14 cellular contexts compared by ENCODE assay signal in the genomic region with DNA sequence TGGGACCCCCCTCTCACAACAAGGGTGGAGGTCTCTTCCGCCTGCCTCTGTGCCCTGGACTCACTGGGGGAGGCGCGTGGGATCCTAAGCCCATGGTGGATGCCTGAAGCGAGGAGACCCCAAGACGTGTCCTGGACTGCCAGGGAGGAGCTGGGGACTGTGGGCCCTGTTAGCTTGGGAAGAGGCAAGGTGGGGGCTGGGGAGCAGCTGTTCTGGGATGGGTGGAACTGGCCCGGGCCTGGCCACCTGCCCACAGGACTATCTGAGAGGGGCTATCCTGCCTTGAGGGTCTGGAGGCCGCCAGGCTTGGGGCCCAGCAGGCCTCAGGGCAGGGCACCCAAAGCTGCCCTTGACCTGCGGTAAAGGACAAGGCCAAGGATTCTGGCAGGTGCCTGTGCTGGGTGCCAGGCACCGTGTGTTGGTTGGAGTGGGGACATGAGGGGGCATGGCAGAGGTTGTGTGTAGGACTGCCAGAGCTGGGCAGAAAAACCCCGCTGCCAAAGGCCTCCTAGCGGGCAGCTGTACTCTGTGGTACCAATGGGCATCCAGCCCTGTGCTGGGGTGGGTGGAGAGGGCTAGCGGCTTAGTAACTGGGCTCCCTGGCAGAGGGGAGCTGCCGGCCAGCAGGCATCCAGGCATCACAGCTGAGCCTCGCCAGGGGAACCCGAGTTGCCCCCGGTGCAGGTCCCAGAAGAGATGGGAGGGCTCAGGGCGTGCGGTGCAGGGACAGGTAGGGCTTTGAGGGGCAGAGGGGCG. TPM values are rescaled to one million over a fixed set of nuclear protein-coding genes. Genes with fewer than 3 reads are reported as not detected.
A peak's percentile ranks its signal among the peaks of the same experiment; 100 is the strongest.
DNase-seq lines count a peak whose midpoint lies in the region; ATAC-seq and TF ChIP-seq lines count a peak whose summit lies in the region.
"Had no signal": no experiment of that assay in that cellular context is flagged by ENCODE, and none has a peak within 500 bp of the region (broad histone marks: within the 10 kb centered on the region; RNA-seq: fewer than 3 reads in every experiment).

No MANE protein-coding gene starts in this region.

- H3K9me3 ChIP-seq in left lung (no peaks in the 10 kb centered on the region), thoracic aorta (no peaks in the 10 kb centered on the region), HAP-1 (no peaks in the 10 kb centered on the region)

- H3K27me3 ChIP-seq in left lung (no peaks in the 10 kb centered on the region), thoracic aorta (replicated peaks; ENCODE audit: insufficient read depth) (no peaks in the 10 kb centered on the region), HAP-1 (ENCODE audit: low read depth) (no peaks in the 10 kb centered on the region)
- H3K27me3 ChIP-seq: hepatocyte, neural progenitor cell had no signal

- no peaks in the 10 kb centered on the region for H3K36me3 ChIP-seq in left lung
- no peaks in the 10 kb centered on the region for H3K36me3 ChIP-seq in thoracic aorta
- H3K36me3 ChIP-seq in HAP-1 (replicated peaks): no peaks in the 10 kb centered on the region
- H3K36me3 ChIP-seq: neural progenitor cell had no signal

- H3K27ac ChIP-seq in left lung (peak overlapping the region; percentile 26 to 97), thoracic aorta (peak overlapping the region in 1 of 2 donors; percentile 1)
- H3K27ac ChIP-seq: hepatocyte, neural progenitor cell had no signal

- peaks cover 73% of the 10 kb centered on the region for H3K4me1 Mint-ChIP-seq in activated naive CD4-positive, alpha-beta T cell treated with anti-CD3 and anti-CD28 coated beads for 36 hours (ENCODE audit: low read depth)
- peaks cover 69% of the 10 kb centered on the region for H3K4me1 Mint-ChIP-seq in activated CD4-positive, alpha-beta memory T cell treated with anti-CD3 and anti-CD28 coated beads for 36 hours (ENCODE audit: low read depth)
- H3K4me1 Mint-ChIP-seq: neural progenitor cell had no signal

- no peaks in the 10 kb centered on the region for H3K9me3 Mint-ChIP-seq in activated naive CD4-positive, alpha-beta T cell treated with anti-CD3 and anti-CD28 coated beads for 36 hours
- H3K9me3 Mint-ChIP-seq in activated CD4-positive, alpha-beta memory T cell treated with anti-CD3 and anti-CD28 coated beads for 36 hours: no peaks in the 10 kb centered on the region
- H3K9me3 Mint-ChIP-seq: neural progenitor cell had no signal

- CTCF ChIA-PET in activated naive CD4-positive, alpha-beta T cell treated with anti-CD3 and anti-CD28 coated beads for 36 hours (lab: Charles Lee): interaction anchor here (0.7 to 6.6 kb wide), 10 partner anchors 16 to 299 kb away, joined by 3 to 42 read pairs (median 5); no protein-coding TSS in a partner anchor
- CTCF ChIA-PET in activated CD4-positive, alpha-beta memory T cell treated with anti-CD3 and anti-CD28 coated beads for 36 hours (lab: Charles Lee): interaction anchor here (0.9 to 6.1 kb wide), 10 partner anchors 17 to 298 kb away, joined by 3 to 32 read pairs (median 8); a partner anchor contains a TSS

- no peaks in the 10 kb centered on the region for H3K36me3 Mint-ChIP-seq in activated naive CD4-positive, alpha-beta T cell treated with anti-CD3 and anti-CD28 coated beads for 36 hours (ENCODE audit: low read depth)
- peaks cover 5% of the 10 kb centered on the region for H3K36me3 Mint-ChIP-seq in activated CD4-positive, alpha-beta memory T cell treated with anti-CD3 and anti-CD28 coated beads for 36 hours
- H3K36me3 Mint-ChIP-seq: neural progenitor cell had no signal

- peak overlapping the region; percentile 93 for H3K27ac Mint-ChIP-seq in activated naive CD4-positive, alpha-beta T cell treated with anti-CD3 and anti-CD28 coated beads for 36 hours
- peak overlapping the region; percentile 97 for H3K27ac Mint-ChIP-seq in activated CD4-positive, alpha-beta memory T cell treated with anti-CD3 and anti-CD28 coated beads for 36 hours
- H3K27ac Mint-ChIP-seq: neural progenitor cell had no signal

- TF ChIP-seq CTCF in left lung (IDR thresholded peaks at IDR 0.05) (no peak), thoracic aorta (IDR thresholded peaks at IDR 0.05) (no peak)

- peak; percentile 31 for DNase-seq in activated naive CD4-positive, alpha-beta T cell treated with anti-CD3 and anti-CD28 coated beads for 36 hours
- DNase-seq in activated naive CD4-positive, alpha-beta T cell treated with anti-CD3 and anti-CD28 coated beads, Interleukin-2, amount 50 U/mL, for 16 hours: no peak
- DNase-seq in activated CD4-positive, alpha-beta memory T cell treated with anti-CD3 and anti-CD28 coated beads for 36 hours: peak; percentile 45
- DNase-seq in left lung (peak in 1 of 2 donors; percentile 81), thoracic aorta (ENCODE audit: low spot score) (no peak), HAP-1 (ENCODE audit: low spot score in 2 of 2) (no peak)
- DNase-seq: ACHN, dermis blood vessel endothelial cell, IMR-90, NCI-H2227 treated with DMSO at 0.1 percent for 48 hours had no signal

- ATAC-seq in left lung: no peak
- no peak for ATAC-seq in thoracic aorta (ENCODE audit: insufficient number of reproducible peaks, low FRiP score, low read depth)
- ATAC-seq in HG03469 (IDR thresholded peaks at IDR 0.05; ENCODE audit: unreplicated experiment): no peak
- ATAC-seq in HG02763 (IDR thresholded peaks at IDR 0.05; ENCODE audit: unreplicated experiment): no peak

- H3K4me3 Mint-ChIP-seq in activated naive CD4-positive, alpha-beta T cell treated with anti-CD3 and anti-CD28 coated beads for 36 hours: peak overlapping the region; percentile 84
- H3K4me3 Mint-ChIP-seq in activated CD4-positive, alpha-beta memory T cell treated with anti-CD3 and anti-CD28 coated beads for 36 hours: peak overlapping the region; percentile 92
- H3K4me3 Mint-ChIP-seq: neural progenitor cell had no signal

- no peaks in the 10 kb centered on the region for H3K27me3 Mint-ChIP-seq in activated naive CD4-positive, alpha-beta T cell treated with anti-CD3 and anti-CD28 coated beads for 36 hours (ENCODE audit: low read depth)
- H3K27me3 Mint-ChIP-seq in activated CD4-positive, alpha-beta memory T cell treated with anti-CD3 and anti-CD28 coated beads for 36 hours: no peaks in the 10 kb centered on the region

- H3K4me3 ChIP-seq in left lung (peak overlapping the region in 1 of 2 donors; percentile 49), thoracic aorta (peak overlapping the region; percentile 56), HAP-1 (no peak overlapping the region)
- H3K4me3 ChIP-seq: hepatocyte, neural progenitor cell had no signal

- intact Hi-C loops in activated naive CD4-positive, alpha-beta T cell treated with anti-CD3 and anti-CD28 coated beads for 36 hours (cut with micrococcal nuclease): loop anchor here (1.0 to 5.0 kb wide), 5 partner anchors 9 to 414 kb away; a partner anchor contains a TSS
- intact Hi-C loops in activated CD4-positive, alpha-beta memory T cell treated with anti-CD3 and anti-CD28 coated beads for 36 hours (cut with micrococcal nuclease): loop anchor here (1.0 to 5.0 kb wide), 4 partner anchors 9 to 414 kb away; no protein-coding TSS in a partner anchor
- intact Hi-C loops in left lung (cut with DNase I): no loop called here

- POLR2A ChIA-PET in activated CD4-positive, alpha-beta memory T cell treated with anti-CD3 and anti-CD28 coated beads for 36 hours (lab: Charles Lee): interaction anchor here (0.6 to 3.2 kb wide), 6 partner anchors 16 to 289 kb away, joined by 3 to 13 read pairs (median 4); no protein-coding TSS in a partner anchor

- H3K4me1 ChIP-seq in left lung: peaks cover 0 to 96% of the 10 kb centered on the region in 2 donors
- H3K4me1 ChIP-seq in thoracic aorta (ENCODE audit: control insufficient read depth in 1 of 2, low read depth in 2 of 2): peaks cover 0 to 4% of the 10 kb centered on the region in 2 donors
- H3K4me1 ChIP-seq in HAP-1: no peaks in the 10 kb centered on the region

- in situ Hi-C loops in HAP-1 (cut with MboI; ENCODE audit: low sequenced_read_pairs): loop anchor here (25.0 kb wide), 1 partner anchor 309 kb away; a partner anchor contains a TSS

RNA-seq across cellular contexts. Expression of a gene that starts 0.7 kb away (rescaled TPM):
- 10 to 100 TPM; 42.4 to 42.9 TPM for total RNA-seq in activated naive CD4-positive, alpha-beta T cell treated with anti-CD3 and anti-CD28 coated beads for 36 hours
- total RNA-seq in activated CD4-positive, alpha-beta memory T cell treated with anti-CD3 and anti-CD28 coated beads for 36 hours: 100 to 1,000 TPM; 179 to 181 TPM
- 10 to 100 TPM; 29.8 to 76.6 TPM for total RNA-seq in left lung
- 10 to 100 TPM; 23.6 to 40.5 TPM for total RNA-seq in thoracic aorta
- total RNA-seq: dermis blood vessel endothelial cell, IMR-90 had no signal

RNA-seq across cellular contexts. Expression of a gene that starts 14.8 kb away (rescaled TPM):
- total RNA-seq in activated naive CD4-positive, alpha-beta T cell treated with anti-CD3 and anti-CD28 coated beads for 36 hours: not detected
- not detected for total RNA-seq in activated CD4-positive, alpha-beta memory T cell treated with anti-CD3 and anti-CD28 coated beads for 36 hours
- 1 to 10 TPM; 3.4 to 8.5 TPM for total RNA-seq in left lung
- total RNA-seq in thoracic aorta: not detected
- total RNA-seq: dermis blood vessel endothelial cell, IMR-90 had no signal

RNA-seq across cellular contexts. Expression of a gene that starts 18.8 kb away (rescaled TPM):
- total RNA-seq in activated naive CD4-positive, alpha-beta T cell treated with anti-CD3 and anti-CD28 coated beads for 36 hours: not detected
- not detected for total RNA-seq in activated CD4-positive, alpha-beta memory T cell treated with anti-CD3 and anti-CD28 coated beads for 36 hours
- total RNA-seq in left lung (1 to 10 TPM; 6.0 to 8.8 TPM), thoracic aorta (1 to 10 TPM; 3.4 to 3.6 TPM)
- total RNA-seq: dermis blood vessel endothelial cell, IMR-90 had no signal

RNA-seq across cellular contexts. Expression of a gene that starts 38.1 kb away (rescaled TPM):
- total RNA-seq in activated naive CD4-positive, alpha-beta T cell treated with anti-CD3 and anti-CD28 coated beads for 36 hours: under 1 TPM; 0.07 to 0.12 TPM
- total RNA-seq in activated CD4-positive, alpha-beta memory T cell treated with anti-CD3 and anti-CD28 coated beads for 36 hours: under 1 TPM in 1 of 2 experiments, not detected in 1; 0.07 TPM
- total RNA-seq in left lung (not detected), thoracic aorta (under 1 TPM in 1 of 2 donors, not detected in 1; 0.41 TPM)
- total RNA-seq: dermis blood vessel endothelial cell, hepatocyte, IMR-90 had no signal

Comparison
In these comparisons a context has a peak if more than half of its experiments do, and no peak if none do; other contexts are left out.
1. DNase-seq: peak in activated naive CD4-positive, alpha-beta T cell treated with anti-CD3 and anti-CD28 coated beads for 36 hours (single experiment) and activated CD4-positive, alpha-beta memory T cell treated with anti-CD3 and anti-CD28 coated beads for 36 hours (single experiment); none in activated naive CD4-positive, alpha-beta T cell treated with anti-CD3 and anti-CD28 coated beads, Interleukin-2, amount 50 U/mL, for 16 hours (single experiment), thoracic aorta (single experiment) and HAP-1 (0 of 2).
2. RNA of a gene that starts 18.8 kb away (total RNA-seq): 6.0 to 8.8 TPM in left lung and 3.4 to 3.6 TPM in thoracic aorta; not detected in activated naive CD4-positive, alpha-beta T cell treated with anti-CD3 and anti-CD28 coated beads for 36 hours and not detected in activated CD4-positive, alpha-beta memory T cell treated with anti-CD3 and anti-CD28 coated beads for 36 hours; every median in the first group is over 4 times any median in the second.
3. intact Hi-C loops: an anchor here in activated naive CD4-positive, alpha-beta T cell treated with anti-CD3 and anti-CD28 coated beads for 36 hours (1.0 to 5.0 kb wide) and activated CD4-positive, alpha-beta memory T cell treated with anti-CD3 and anti-CD28 coated beads for 36 hours (1.0 to 5.0 kb wide); none called in left lung.